8 cellular contexts compared by ENCODE assay signal in genomic region chr3:10116138-10116460, GRCh38. TPM values are rescaled to one million over a fixed set of nuclear protein-coding genes. Genes with fewer than 3 reads are reported as not detected.
DNase-seq lines count a peak whose midpoint lies in the region; ATAC-seq and TF ChIP-seq lines count a peak whose summit lies in the region.

No MANE protein-coding gene starts in this region.

- WGBS in GM23248 (ENCODE audit: low coverage in 1 of 2, low lambda C conversion rate in 2 of 2, missing lambda C conversion rate in 2 of 2), 2 experiments: 0 to 2% methylated on average over 10 of the region's 10 CpGs

- H3K9me3 ChIP-seq in CD4-positive, alpha-beta T cell (ENCODE audit: control insufficient read depth, low read length): no peaks in the 10 kb centered on the region
- H3K9me3 ChIP-seq in GM23248 (ENCODE audit: low read depth) (no peaks in the 10 kb centered on the region), PC-3 (ENCODE audit: low read length) (no peaks in the 10 kb centered on the region), mucosa of stomach (ENCODE audit: control insufficient read depth, low read length) (no peaks in the 10 kb centered on the region)

- no peak for ATAC-seq in CD4-positive, alpha-beta T cell (ENCODE audit: poor library complexity)
- ATAC-seq in PC-3: peak; percentile 42

- peaks cover 36% of the 10 kb centered on the region for H3K36me3 Mint-ChIP-seq in CD4-positive, alpha-beta T cell (ENCODE audit: low read depth)

- peak overlapping the region; percentile 88 for H3K27ac Mint-ChIP-seq in CD4-positive, alpha-beta T cell

- peaks cover 19% of the 10 kb centered on the region for H3K4me1 ChIP-seq in GM23248 (ENCODE audit: insufficient read depth)
- peaks cover 19% of the 10 kb centered on the region for H3K4me1 ChIP-seq in PC-3 (ENCODE audit: insufficient read depth, low read length)
- H3K4me1 ChIP-seq in mucosa of stomach (ENCODE audit: control insufficient read depth, insufficient read depth, low read length): peaks cover 10% of the 10 kb centered on the region

- H3K4me3 ChIP-seq in GM23248 (peak overlapping the region; percentile 99), PC-3 (ENCODE audit: low read length) (peak overlapping the region; percentile 94), dorsolateral prefrontal cortex (peak overlapping the region; percentile 70 to 100 (median 95)), mucosa of stomach (ENCODE audit: low read length) (peak overlapping the region; percentile 68)

- H3K4me1 Mint-ChIP-seq in CD4-positive, alpha-beta T cell (ENCODE audit: low read depth): peaks cover 41% of the 10 kb centered on the region

- H3K9me3 Mint-ChIP-seq in CD4-positive, alpha-beta T cell: no peaks in the 10 kb centered on the region

- in situ Hi-C loops in GM23248 (cut with MboI): no loop called here
- in situ Hi-C loops in GM13977 (cut with MboI; ENCODE audit: low pct_unique_long_range_greater_than_20kb, low sequenced_read_pairs, unreplicated experiment): no loop called here

- no peaks in the 10 kb centered on the region for H3K9me2 ChIP-seq in GM23248 (ENCODE audit: insufficient read depth)
- no peaks in the 10 kb centered on the region for H3K9me2 ChIP-seq in PC-3 (replicated peaks; ENCODE audit: low read length)

- H3K27ac ChIP-seq in CD4-positive, alpha-beta T cell (ENCODE audit: low read depth, low read length): peak overlapping the region; percentile 64
- H3K27ac ChIP-seq in GM23248: peak overlapping the region; percentile 60
- 0 out of 2 replicates have a peak overlapping the region, but pooled peaks have one; percentile 22 for H3K27ac ChIP-seq in PC-3 (ENCODE audit: low read length)
- peak overlapping the region in 51 of 59 donors; percentile 32 to 97 (median 85) for H3K27ac ChIP-seq in dorsolateral prefrontal cortex
- H3K27ac ChIP-seq in caudate nucleus (ENCODE audit: low read depth, low read length): no peak overlapping the region

- BruUV-seq in PC-3 (replicated peaks; lab: Mats Ljungman, UMichigan): no TSS peak

- H3K9ac ChIP-seq in GM23248 (peak overlapping the region; percentile 90), PC-3 (ENCODE audit: low read length) (peak overlapping the region; percentile 85), mucosa of stomach (ENCODE audit: low read length) (peak overlapping the region; percentile 65)

- peak overlapping the region; percentile 95 for H3K4me3 Mint-ChIP-seq in CD4-positive, alpha-beta T cell

- no peak for DNase-seq in CD4-positive, alpha-beta T cell
- peak; percentile 72 for DNase-seq in GM23248
- DNase-seq in PC-3: peak; percentile 42
- no peak for DNase-seq in dorsolateral prefrontal cortex
- no peak for DNase-seq in GM13977 (ENCODE audit: low spot score)
- DNase-seq in caudate nucleus (lab: John Stamatoyannopoulos, UW): no peak
- no peak for DNase-seq in NCI-H1105 treated with DMSO at 0.1 percent for 48 hours (lab: John Stamatoyannopoulos, UW)

- H4K20me1 ChIP-seq in GM23248 (ENCODE audit: insufficient read depth): no peaks in the 10 kb centered on the region
- H4K20me1 ChIP-seq in PC-3 (ENCODE audit: low read length): peaks cover 16% of the 10 kb centered on the region; the same call in 1 of the 2 replicates

- CTCF ChIA-PET in CD4-positive, alpha-beta T cell (lab: Charles Lee): no interaction called here
- CTCF ChIA-PET in PC-3 (lab: Charles Lee): no interaction called here

- intact Hi-C loops in CD4-positive, alpha-beta T cell (cut with DNase I, micrococcal nuclease): loop anchor here (1.0 to 10.0 kb wide), 2 partner anchors 24 to 149 kb away; no protein-coding TSS in a partner anchor
- intact Hi-C loops in PC-3 (cut with micrococcal nuclease) (loop anchor here (10.0 kb wide), 1 partner anchor 141 kb away; no protein-coding TSS in a partner anchor), dorsolateral prefrontal cortex (cut with DNase I) (loop anchor here (5.0 to 10.0 kb wide), 4 partner anchors 49 to 181 kb away; partner anchors contain the start of genes CRELD1 (in 1 of the 2), FANCD2 (in 1 of the 2) and IRAK2 (in 1 of the 2))

- H3K27me3 ChIP-seq in CD4-positive, alpha-beta T cell (ENCODE audit: control insufficient read depth, insufficient read depth, low read length): no peaks in the 10 kb centered on the region
- H3K27me3 ChIP-seq in GM23248 (replicated peaks; ENCODE audit: insufficient read depth) (no peaks in the 10 kb centered on the region), PC-3 (ENCODE audit: low read length) (no peaks in the 10 kb centered on the region), dorsolateral prefrontal cortex (no peaks in the 10 kb centered on the region), mucosa of stomach (ENCODE audit: control insufficient read depth, insufficient read depth, low read length) (no peaks in the 10 kb centered on the region)

- POLR2A ChIA-PET in CD4-positive, alpha-beta T cell (lab: Charles Lee): interaction anchor here (0.6 to 2.1 kb wide), 8 partner anchors 25 to 205 kb away, joined by 3 to 7 read pairs (median 3); partner anchors contain the start of genes CRELD1, SEC13, TATDN2 and VHL
- POLR2A ChIA-PET in PC-3 (lab: Charles Lee; ENCODE audit: unreplicated experiment): interaction anchor here (0.6 kb wide), 2 partner anchors 19 to 76 kb away, joined by 5 read pairs; no protein-coding TSS in a partner anchor

- peak overlapping the region; percentile 93 for H3K4me2 ChIP-seq in GM23248 (ENCODE audit: unreplicated experiment)
- H3K4me2 ChIP-seq in PC-3 (ENCODE audit: low read length): peak overlapping the region; percentile 91

- no peaks in the 10 kb centered on the region for H3K27me3 Mint-ChIP-seq in CD4-positive, alpha-beta T cell

- H3F3A ChIP-seq in GM23248 (ENCODE audit: insufficient read depth) (peaks cover 8% of the 10 kb centered on the region; the same call in 1 of the 2 replicates), PC-3 (ENCODE audit: low read length, unreplicated experiment) (no peaks in the 10 kb centered on the region)

- H3K79me2 ChIP-seq in GM23248 (ENCODE audit: insufficient read depth) (peaks cover 56% of the 10 kb centered on the region), PC-3 (ENCODE audit: low read length) (peaks cover 57% of the 10 kb centered on the region)

- TF ChIP-seq CTCF in CD4-positive, alpha-beta T cell (IDR thresholded peaks at IDR 0.05): no peak
- TF ChIP-seq CTCF in PC-3 (conservative IDR thresholded peaks at IDR 0.05; ENCODE audit: low read depth, low read length) (no peak), dorsolateral prefrontal cortex (IDR thresholded peaks at IDR 0.05 in 54 of 56, conservative IDR thresholded peaks at IDR 0.05 in 2 of 56; ENCODE audit: low read depth in 1 of 56, partially characterized antibody in 56 of 56) (no peak), GM13977 (IDR thresholded peaks at IDR 0.05; ENCODE audit: extremely low read depth, insufficient read depth, missing control alignments) (no peak)

- H2AFZ ChIP-seq in GM23248 (peak overlapping the region; percentile 90), PC-3 (ENCODE audit: low read length) (peak overlapping the region; percentile 74)

- no peaks in the 10 kb centered on the region; the same call in 1 of the 2 replicates for H3K36me3 ChIP-seq in GM23248 (ENCODE audit: low read depth)
- H3K36me3 ChIP-seq in PC-3 (ENCODE audit: low read depth, low read length): peaks cover 3% of the 10 kb centered on the region; the same call in 1 of the 2 replicates
- no peaks in the 10 kb centered on the region for H3K36me3 ChIP-seq in mucosa of stomach (ENCODE audit: control insufficient read depth, insufficient read depth, low read length)

RNA-seq across cellular contexts. Expression of gene BRK1, which starts 0.6 kb away (rescaled TPM):
- total RNA-seq in CD4-positive, alpha-beta T cell: 10 to 100 TPM; 33.1 to 33.8 TPM
- 116 and 180 TPM in 2 replicates for total RNA-seq in GM23248 (2014; rRNA removed; shearing (Covaris generic))
- 293 and 295 TPM in 2 replicates for polyA plus RNA-seq in GM23248 (2016; fragmentation: Nextera tagmentation; extraction: Ambion mirVana)
- total RNA-seq in PC-3 (2014; rRNA removed): 110 and 140 TPM in 2 replicates
- total RNA-seq in dorsolateral prefrontal cortex: 100 to 1,000 TPM in 67 of 120 experiments, 10 to 100 TPM in 53; 62.8 to 136 (median 102) TPM

RNA-seq across cellular contexts. Expression of gene FANCD2OS, which starts 8.0 kb away (rescaled TPM):
- not detected for total RNA-seq in CD4-positive, alpha-beta T cell
- total RNA-seq in GM23248 (2014; rRNA removed; shearing (Covaris generic)): not detected in 2 replicates
- polyA plus RNA-seq in GM23248 (2016; fragmentation: Nextera tagmentation; extraction: Ambion mirVana): not detected in 2 replicates
- total RNA-seq in PC-3 (2014; rRNA removed) (not detected in 2 replicates), dorsolateral prefrontal cortex (not detected)

RNA-seq across cellular contexts. Expression of gene VHL, which starts 25.5 kb away (rescaled TPM):
- 10 to 100 TPM; 54.4 to 58.2 TPM for total RNA-seq in CD4-positive, alpha-beta T cell
- 35.2 and 42.7 TPM in 2 replicates for total RNA-seq in GM23248 (2014; rRNA removed; shearing (Covaris generic))
- polyA plus RNA-seq in GM23248 (2016; fragmentation: Nextera tagmentation; extraction: Ambion mirVana): 16.2 and 17.7 TPM in 2 replicates
- 45.0 and 51.5 TPM in 2 replicates for total RNA-seq in PC-3 (2014; rRNA removed)
- 10 to 100 TPM; 33.7 to 54.9 (median 42.9) TPM for total RNA-seq in dorsolateral prefrontal cortex

RNA-seq across cellular contexts. Expression of gene IRAK2, which starts 48.6 kb away (rescaled TPM):
- total RNA-seq in CD4-positive, alpha-beta T cell: 1 to 10 TPM; 1.4 to 1.6 TPM
- 0.89 and 2.1 TPM in 2 replicates for total RNA-seq in GM23248 (2014; rRNA removed; shearing (Covaris generic))
- polyA plus RNA-seq in GM23248 (2016; fragmentation: Nextera tagmentation; extraction: Ambion mirVana): 1.1 TPM in 2 replicates
- 4.7 and 5.5 TPM in 2 replicates for total RNA-seq in PC-3 (2014; rRNA removed)
- 10 to 100 TPM in 9 of 120 experiments, 1 to 10 TPM in 111; 3.6 to 16.8 (median 6.7) TPM for total RNA-seq in dorsolateral prefrontal cortex

Comparison
In these comparisons a context has a peak if more than half of its experiments do, and no peak if none do; other contexts are left out.
1. DNase-seq: peak in GM23248 (single experiment) and PC-3 (single experiment); none in CD4-positive, alpha-beta T cell (0 of 10), dorsolateral prefrontal cortex (0 of 10), GM13977 (single experiment), caudate nucleus (0 of 61) and NCI-H1105 treated with DMSO at 0.1 percent for 48 hours (single experiment).
2. Peak in every context shown above with its lines, with median percentiles within 50 percentile points of each other: H3K4me3 ChIP-seq and H3K9ac ChIP-seq.